Comparison of ENCODE assay signal across 1 cellular context in genomic region chr3:100335137-100335833, GRCh38.
TF ChIP-seq lines count a peak whose summit lies in the region.

No MANE protein-coding gene starts in this region.

TF ChIP-seq in K562, 482 proteins besides CTCF, POLR2A, EP300 and RAD21 (continued from another document and continues in another):
- no peak for TF ChIP-seq SFPQ (IDR thresholded peaks at IDR 0.05; ENCODE audit: low read depth, low read length)
- TF ChIP-seq ESRRA (IDR thresholded peaks at IDR 0.05; ENCODE audit: borderline replicate concordance, low read depth), result no peak
- TF ChIP-seq JUN (IDR thresholded peaks at IDR 0.05; ENCODE audit: borderline replicate concordance, low read depth, low read length), result 0 out of 2 replicates have a peak, but pooled peaks have one; percentile 9
- TF ChIP-seq JUN (CRISPR knock-in tag; IDR thresholded peaks at IDR 0.05; ENCODE audit: borderline replicate concordance), result no peak
- TF ChIP-seq MNT (conservative IDR thresholded peaks at IDR 0.05), result peak; percentile 81 to 83
- TF ChIP-seq NR1H2 (CRISPR knock-in tag; IDR thresholded peaks at IDR 0.05), result no peak
- no peak for TF ChIP-seq ZNF830 (CRISPR knock-in tag; IDR thresholded peaks at IDR 0.05)
- TF ChIP-seq ZNF23 (CRISPR knock-in tag; IDR thresholded peaks at IDR 0.05), result no peak
- TF ChIP-seq SRF (CRISPR knock-in tag; IDR thresholded peaks at IDR 0.05), result peak in 1 of 2 experiments; percentile 80; a peak in 1 of 4 replicates
- TF ChIP-seq KLF1 (tag; IDR thresholded peaks at IDR 0.05), result no peak
- TF ChIP-seq CSDE1 (IDR thresholded peaks at IDR 0.05), result peak in 1 of 2 experiments; percentile 43; a peak in 1 of 4 replicates
- no peak for TF ChIP-seq ARHGAP35 (IDR thresholded peaks at IDR 0.05; ENCODE audit: partially characterized antibody)
- peak; percentile 33 for TF ChIP-seq TBP (optimal IDR thresholded peaks at IDR 0.05; ENCODE audit: low read depth, low read length)
- TF ChIP-seq CCNT2 (IDR thresholded peaks at IDR 0.05; ENCODE audit: borderline replicate concordance, extremely low read depth, insufficient read length, low read depth, low read length), result no peak
- TF ChIP-seq SUPT5H (IDR thresholded peaks at IDR 0.05), result peak; percentile 34; the same call in 1 of the 2 replicates
- TF ChIP-seq FIP1L1 (IDR thresholded peaks at IDR 0.05; ENCODE audit: low read depth, low read length, poor library complexity, severe bottlenecking), result no peak
- no peak for TF ChIP-seq ARID2 (IDR thresholded peaks at IDR 0.05)
- TF ChIP-seq TRIM24 (IDR thresholded peaks at IDR 0.05), result no peak
- peak; percentile 53; the same call in 1 of the 2 replicates for TF ChIP-seq NKRF (IDR thresholded peaks at IDR 0.05; ENCODE audit: borderline replicate concordance)
- TF ChIP-seq ZNF143 (CRISPR knock-in tag; IDR thresholded peaks at IDR 0.05), result no peak
- no peak for TF ChIP-seq MEIS2 (IDR thresholded peaks at IDR 0.05; ENCODE audit: partially characterized antibody)
- no peak for TF ChIP-seq ZNF217 (CRISPR knock-in tag; IDR thresholded peaks at IDR 0.05)
- no peak for TF ChIP-seq ZNF589 (CRISPR knock-in tag; IDR thresholded peaks at IDR 0.05; ENCODE audit: low read depth)
- no peak for TF ChIP-seq ZBTB34 (CRISPR knock-in tag; IDR thresholded peaks at IDR 0.05)
- peak; percentile 20; the same call in 1 of the 2 replicates for TF ChIP-seq ARID1B (IDR thresholded peaks at IDR 0.05)
- no peak for TF ChIP-seq ZSCAN29 (IDR thresholded peaks at IDR 0.05)
- no peak for TF ChIP-seq HNRNPL (IDR thresholded peaks at IDR 0.05; ENCODE audit: low read depth, low read length)
- no peak for TF ChIP-seq CBFA2T2 (conservative IDR thresholded peaks at IDR 0.05)
- TF ChIP-seq PPARD (CRISPR knock-in tag; IDR thresholded peaks at IDR 0.05), result no peak
- no peak for TF ChIP-seq HINFP (tag; conservative IDR thresholded peaks at IDR 0.05; ENCODE audit: low read depth)
- no peak for TF ChIP-seq NCOA4 (IDR thresholded peaks at IDR 0.05; ENCODE audit: partially characterized antibody)
- TF ChIP-seq POLR3G (IDR thresholded peaks at IDR 0.05; ENCODE audit: extremely low read depth, insufficient read length, insufficient replicate concordance), result no peak
- no peak for TF ChIP-seq ZNF253 (CRISPR knock-in tag; conservative IDR thresholded peaks at IDR 0.05)
- TF ChIP-seq ZNF644 (tag; IDR thresholded peaks at IDR 0.05; ENCODE audit: low read depth), result no peak
- TF ChIP-seq ZNF146 (CRISPR knock-in tag; IDR thresholded peaks at IDR 0.05; ENCODE audit: unreplicated experiment), result no peak
- no peak for TF ChIP-seq ZNF280A (IDR thresholded peaks at IDR 0.05; ENCODE audit: low read depth, partially characterized antibody)
- no peak for TF ChIP-seq ZNF75A (CRISPR knock-in tag; IDR thresholded peaks at IDR 0.05)
- TF ChIP-seq PYGO2 (tag; IDR thresholded peaks at IDR 0.05), result no peak
- TF ChIP-seq VEZF1 (CRISPR knock-in tag; IDR thresholded peaks at IDR 0.05), result no peak
- TF ChIP-seq KAT8 (IDR thresholded peaks at IDR 0.05; ENCODE audit: low read depth), result no peak
- TF ChIP-seq ZKSCAN8 (CRISPR knock-in tag; IDR thresholded peaks at IDR 0.05), result no peak
- no peak for TF ChIP-seq NFXL1 (CRISPR knock-in tag; IDR thresholded peaks at IDR 0.05)
- no peak for TF ChIP-seq BMI1 (IDR thresholded peaks at IDR 0.05; ENCODE audit: low read length)
- TF ChIP-seq RBM15 (IDR thresholded peaks at IDR 0.05; ENCODE audit: insufficient read depth, low read length), result no peak
- TF ChIP-seq SNIP1 (IDR thresholded peaks at IDR 0.05; ENCODE audit: low read depth), result no peak
- TF ChIP-seq PBX2 (CRISPR knock-in tag; IDR thresholded peaks at IDR 0.05; ENCODE audit: low read depth), result no peak
- TF ChIP-seq PBX2 (tag; conservative IDR thresholded peaks at IDR 0.05; ENCODE audit: low read depth), result peak; percentile 29; the same call in 1 of the 2 replicates
- TF ChIP-seq XRCC5 (IDR thresholded peaks at IDR 0.05; ENCODE audit: low read depth, low read length), result no peak
- TF ChIP-seq TCF7 (IDR thresholded peaks at IDR 0.05; ENCODE audit: borderline replicate concordance), result no peak
